10 cellular contexts compared by ENCODE assay signal in the genomic region with DNA sequence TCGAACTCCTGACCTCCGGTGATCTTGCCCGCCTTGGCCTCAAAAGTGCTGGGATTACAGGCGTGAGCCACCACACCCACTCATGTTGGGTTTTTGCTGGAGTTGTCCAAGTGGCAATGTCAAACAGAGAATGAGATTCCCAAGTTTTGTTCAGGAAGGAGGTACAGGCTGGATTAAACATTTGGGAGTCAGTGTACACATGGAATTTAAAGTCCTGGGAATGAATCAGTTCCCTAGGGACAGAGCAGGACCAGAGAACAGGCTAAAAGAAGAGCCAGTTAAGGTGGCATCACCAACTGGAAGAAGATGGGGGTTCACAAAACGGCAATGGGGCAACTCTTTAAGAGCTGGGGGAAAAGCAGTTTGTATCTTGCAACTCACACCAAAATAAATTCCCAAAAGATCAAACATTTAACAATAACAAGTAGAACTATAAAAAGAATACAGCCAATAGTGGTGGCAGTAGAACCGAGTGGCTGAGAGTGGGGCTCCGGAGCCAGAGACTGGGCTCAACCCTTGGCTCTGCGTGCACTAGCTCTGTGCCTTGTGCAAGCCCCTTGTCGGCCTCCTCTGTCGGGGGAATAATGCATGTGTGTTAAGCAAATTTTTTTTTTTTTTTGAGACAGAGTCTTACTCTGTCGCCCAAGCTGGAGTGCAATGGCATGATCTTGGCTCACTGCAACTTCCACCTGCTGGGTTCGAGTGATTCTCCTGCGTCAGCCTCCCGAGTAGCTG. TPM values are rescaled to one million over a fixed set of nuclear protein-coding genes. Genes with fewer than 3 reads are reported as not detected.
"Had no signal": no experiment of that assay in that cellular context is flagged by ENCODE, and none has a peak within 500 bp of the region (broad histone marks: within the 10 kb centered on the region; RNA-seq: fewer than 3 reads in every experiment).

No MANE protein-coding gene starts in this region.

- DNase-seq: GM23248, GOT3, HFFc6 had no signal

- H3K27ac Mint-ChIP-seq: HFFc6 had no signal

- H3K4me3 Mint-ChIP-seq: HFFc6, IgD-negative memory B cell had no signal

- H3K4me1 ChIP-seq: HAP-1 had no signal

- H3K36me3 ChIP-seq: HAP-1 had no signal

- H3K4me3 ChIP-seq: GM23248, HAP-1 had no signal

- H3K27ac ChIP-seq: GM23248, HL-60 had no signal

- H3K9ac ChIP-seq: GM23248 had no signal

- H3K9me3 ChIP-seq: HAP-1 had no signal

- FAIRE-seq: HepG2 had no signal

- H2AFZ ChIP-seq: GM23248 had no signal

- H3K9me3 Mint-ChIP-seq: HFFc6 had no signal

RNA-seq across cellular contexts. Expression of gene SYT8, which starts 37.2 kb away (rescaled TPM):
- total RNA-seq: GM23248, H4, H7, HFFc6, HT1080 had no signal

RNA-seq across cellular contexts. Expression of gene TNNI2, which starts 41.2 kb away (rescaled TPM):
- total RNA-seq: GM23248, H4, H7, HFFc6, HT1080 had no signal

RNA-seq across cellular contexts. Expression of gene LSP1, which starts 55.3 kb away (rescaled TPM):
- total RNA-seq: GM23248 had no signal
